In the genomic region with DNA sequence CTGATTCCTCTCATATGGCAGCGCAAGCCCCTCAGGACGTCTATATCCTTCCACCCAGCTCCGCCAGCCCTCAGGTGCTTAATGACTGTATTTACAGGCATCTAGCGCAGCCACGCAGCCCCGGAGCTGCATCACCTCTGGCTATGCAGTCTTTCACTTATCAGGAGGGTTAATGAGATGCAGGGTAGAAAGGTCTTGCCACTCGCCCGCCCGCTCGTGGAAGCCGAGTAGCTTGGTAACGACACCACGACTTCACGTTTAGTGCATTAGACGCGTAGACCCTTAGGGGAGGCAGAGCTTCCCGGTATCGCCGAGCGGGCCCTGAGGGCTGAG, we compare ENCODE assay signal across 8 cellular contexts. TPM values are rescaled to one million over a fixed set of nuclear protein-coding genes. Genes with fewer than 3 reads are reported as not detected.
DNase-seq lines count a peak whose midpoint lies in the region; ATAC-seq and TF ChIP-seq lines count a peak whose summit lies in the region.

No MANE protein-coding gene starts in this region.

- no peak for DNase-seq in activated T-cell treated with anti-CD3 and anti-CD28 coated beads, Interleukin-2, amount 50 U/mL, for 72 hours
- no peak for DNase-seq in activated T-cell treated with anti-CD3 and anti-CD28 coated beads, Interleukin-2, amount 50 U/mL, for 1 hour
- peak in 5 of 7 donors; percentile 8 to 52 (median 24) for DNase-seq in adrenal gland
- no peak for DNase-seq in immature natural killer cell
- DNase-seq in stimulated activated naive CD8-positive, alpha-beta T cell treated with anti-CD3 and anti-CD28 coated beads, Interleukin-15, Interleukin-2, amounts not matched to agents 100 U/mL and 50 U/mL, for 24 hours: peak; percentile 14
- DNase-seq in stimulated activated naive CD4-positive, alpha-beta T cell (lab: John Stamatoyannopoulos, UW): no peak
- DNase-seq in NCI-H510A (lab: John Stamatoyannopoulos, UW): no peak
- no peak for DNase-seq in epidermal melanocyte (ENCODE audit: insufficient read length, low spot score)

- no peak overlapping the region for H3K27ac Mint-ChIP-seq in activated T-cell treated with anti-CD3 and anti-CD28 coated beads, Interleukin-2, amount 50 U/mL, for 72 hours
- H3K27ac Mint-ChIP-seq in immature natural killer cell: no peak overlapping the region

- peak overlapping the region; percentile 67 to 71 for H3K4me3 Mint-ChIP-seq in activated T-cell treated with anti-CD3 and anti-CD28 coated beads, Interleukin-2, amount 50 U/mL, for 72 hours
- peak overlapping the region; percentile 71 to 81 (median 78) for H3K4me3 Mint-ChIP-seq in immature natural killer cell

- H3K27me3 ChIP-seq in adrenal gland: peaks cover 5% of the 10 kb centered on the region

- peak overlapping the region in 2 of 4 donors; percentile 16 to 60 for H3K4me3 ChIP-seq in adrenal gland

- no peaks in the 10 kb centered on the region for H3K36me3 ChIP-seq in adrenal gland (replicated peaks in 1 of 2)

- H3K9me3 ChIP-seq in adrenal gland (replicated peaks in 1 of 3): no peaks in the 10 kb centered on the region

- peak overlapping the region in 4 of 5 donors; percentile 84 to 93 (median 92) for H3K27ac ChIP-seq in adrenal gland

- ATAC-seq in activated T-cell treated with anti-CD3 and anti-CD28 coated beads, Interleukin-2, amount 50 U/mL, for 72 hours (replicated peaks in 1 of 2): peak in 1 of 2 donors; percentile 10
- peak; percentile 4 for ATAC-seq in stimulated activated naive CD8-positive, alpha-beta T cell treated with anti-CD3 and anti-CD28 coated beads, Interleukin-15, Interleukin-2, amounts not matched to agents 100 U/mL and 50 U/mL, for 24 hours

- intact Hi-C loops in adrenal gland (cut with DNase I): no loop called here

- peaks cover 0 to 9% of the 10 kb centered on the region in 2 donors for H3K4me1 ChIP-seq in adrenal gland (replicated peaks in 1 of 2)

- H3K36me3 Mint-ChIP-seq in activated T-cell treated with anti-CD3 and anti-CD28 coated beads, Interleukin-2, amount 50 U/mL, for 72 hours (ENCODE audit: insufficient read depth in 2 of 2): no peaks in the 10 kb centered on the region
- H3K36me3 Mint-ChIP-seq in immature natural killer cell: no peaks in the 10 kb centered on the region

- H3K9me3 Mint-ChIP-seq in activated T-cell treated with anti-CD3 and anti-CD28 coated beads, Interleukin-2, amount 50 U/mL, for 72 hours: no peaks in the 10 kb centered on the region
- no peaks in the 10 kb centered on the region for H3K9me3 Mint-ChIP-seq in immature natural killer cell

- no peak for TF ChIP-seq POLR2A in adrenal gland (IDR thresholded peaks at IDR 0.05)

- peaks cover 11% of the 10 kb centered on the region for H3K4me1 Mint-ChIP-seq in activated T-cell treated with anti-CD3 and anti-CD28 coated beads, Interleukin-2, amount 50 U/mL, for 72 hours (ENCODE audit: low read depth)
- peaks cover 10 to 17% of the 10 kb centered on the region in 2 donors for H3K4me1 Mint-ChIP-seq in immature natural killer cell

- peaks cover 61% of the 10 kb centered on the region for H3K27me3 Mint-ChIP-seq in activated T-cell treated with anti-CD3 and anti-CD28 coated beads, Interleukin-2, amount 50 U/mL, for 72 hours (ENCODE audit: low read depth)
- peaks cover 9 to 24% (median 16%) of the 10 kb centered on the region in 3 donors for H3K27me3 Mint-ChIP-seq in immature natural killer cell (ENCODE audit: low read depth in 3 of 3)

- 4 to 49% (median 14%) methylated on average over 5 to 20 of the region's 20 CpGs for WGBS in adrenal gland, 4 donors

- no peak for TF ChIP-seq CTCF in adrenal gland (IDR thresholded peaks at IDR 0.05)

RNA-seq across cellular contexts. Expression of a gene that starts 1.5 kb away (rescaled TPM):
- total RNA-seq in activated T-cell treated with anti-CD3 and anti-CD28 coated beads, Interleukin-2, amount 50 U/mL, for 72 hours: under 1 TPM; 0.30 to 0.36 TPM
- 100 to 1,000 TPM in 1 of 8 donors, 10 to 100 TPM in 7; 36.8 to 109 (median 56.6) TPM for total RNA-seq in adrenal gland
- polyA plus RNA-seq in adrenal gland: 10 to 100 TPM in 2 of 3 donors, 1 to 10 TPM in 1; 9.3 to 97.9 (median 13.4) TPM
- polyA plus RNA-seq in immature natural killer cell: under 1 TPM in 2 of 3 donors, not detected in 1; 0.06 to 0.07 TPM

Comparison
In these comparisons a context has a peak if more than half of its experiments do, and no peak if none do; other contexts are left out.
1. DNase-seq: peak in adrenal gland (5 of 7) and stimulated activated naive CD8-positive, alpha-beta T cell treated with anti-CD3 and anti-CD28 coated beads, Interleukin-15, Interleukin-2, amounts not matched to agents 100 U/mL and 50 U/mL, for 24 hours (single experiment); none in activated T-cell treated with anti-CD3 and anti-CD28 coated beads, Interleukin-2, amount 50 U/mL, for 72 hours (0 of 2), activated T-cell treated with anti-CD3 and anti-CD28 coated beads, Interleukin-2, amount 50 U/mL, for 1 hour (single experiment), immature natural killer cell (0 of 3), stimulated activated naive CD4-positive, alpha-beta T cell (0 of 6), NCI-H510A (single experiment) and epidermal melanocyte (single experiment).
2. RNA of a gene that starts 1.5 kb away (total RNA-seq): 36.8 to 109 TPM in adrenal gland; 0.30 to 0.36 TPM in activated T-cell treated with anti-CD3 and anti-CD28 coated beads, Interleukin-2, amount 50 U/mL, for 72 hours; every median in the first group is over 10 times any median in the second.